In the genomic region with DNA sequence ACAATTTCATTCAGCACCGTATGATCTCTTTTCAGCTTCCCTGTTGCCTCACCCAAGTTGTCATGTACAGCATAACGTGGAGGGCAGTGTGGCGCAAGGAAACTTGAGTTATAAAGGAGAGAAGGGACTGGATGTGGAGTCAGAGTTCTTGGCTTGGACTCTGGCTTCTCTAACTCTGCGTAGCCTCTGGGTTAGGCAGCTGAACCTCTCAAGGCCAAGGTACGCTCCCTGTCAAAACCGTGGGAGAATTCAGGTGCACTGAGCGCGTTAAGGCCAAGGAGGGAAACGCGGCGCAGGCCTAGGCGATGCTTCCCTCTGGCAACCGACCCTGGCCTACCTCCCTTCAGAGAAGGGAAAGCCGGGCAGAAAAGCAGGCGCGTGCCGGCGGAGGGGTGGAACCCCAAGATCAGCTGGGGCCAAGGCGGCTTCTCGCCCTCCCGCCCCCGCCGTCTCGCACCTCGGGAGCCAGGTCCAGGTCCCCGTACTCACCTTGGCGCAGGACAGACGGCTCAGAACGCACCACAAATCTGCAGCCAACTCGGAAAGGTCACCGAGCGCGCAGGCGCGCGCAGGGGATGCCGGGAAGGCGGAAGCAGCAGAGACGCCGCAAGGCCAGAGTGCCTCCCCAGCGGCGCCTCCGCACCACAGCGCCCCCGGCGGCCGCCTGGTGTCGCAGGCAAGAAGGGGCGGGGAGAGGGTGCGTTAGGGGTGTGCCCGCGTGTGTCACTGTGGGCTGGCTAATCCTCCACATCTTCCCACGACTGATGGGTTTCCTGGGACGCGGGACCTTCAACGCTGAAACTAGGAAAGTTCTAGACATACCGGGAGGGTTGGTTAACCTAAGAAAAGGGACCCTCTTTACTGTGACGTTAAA, we compare ENCODE assay signal across 8 cellular contexts. TPM values are rescaled to one million over a fixed set of nuclear protein-coding genes. Genes with fewer than 3 reads are reported as not detected.
DNase-seq lines count a peak whose midpoint lies in the region; ATAC-seq, FAIRE-seq and TF ChIP-seq lines count a peak whose summit lies in the region.

No MANE protein-coding gene starts in this region.

- no peaks in the 10 kb centered on the region for H3K9me3 ChIP-seq in kidney (ENCODE audit: control insufficient read depth in 1 of 2, low read length in 2 of 2)

- H3K27ac ChIP-seq in kidney (ENCODE audit: low read depth in 2 of 2, low read length in 2 of 2): peak overlapping the region; percentile 57 to 68

- no peak for FAIRE-seq in kidney (lab: Jason Lieb, UNC)

- peak; percentile 85 for ATAC-seq in GM19035 (IDR thresholded peaks at IDR 0.05; ENCODE audit: unreplicated experiment)
- ATAC-seq in HG03342 (IDR thresholded peaks at IDR 0.05; ENCODE audit: unreplicated experiment): peak; percentile 92
- peak; percentile 99 for ATAC-seq in activated CD4-positive, CD25-positive, alpha-beta regulatory T cell treated with anti-CD3 and anti-CD28 coated beads, Interleukin-2, amount 50 U/mL, for 24 hours

- intact Hi-C loops in kidney (cut with DNase I): no loop called here

- DNase-seq in Ammon's horn (ENCODE audit: low spot score) (peak; percentile 91), NCI-H345 treated with DMSO at 0.1 percent for 48 hours (lab: John Stamatoyannopoulos, UW; ENCODE audit: unreplicated experiment) (peak; percentile 92), cerebellar nuclear complex (lab: John Stamatoyannopoulos, UW) (peak; percentile 19 to 61), kidney (peak; percentile 97)
- DNase-seq in stimulated activated CD4-positive, alpha-beta T cell treated with anti-CD3 and anti-CD28 coated beads, Interleukin-15, amount 100 ng/mL, for 1 hour (ENCODE audit: low read depth in 1 of 2, low spot score in 1 of 2): peak; percentile 91 to 94

- H3K4me1 ChIP-seq in kidney (ENCODE audit: control insufficient read depth in 1 of 2, insufficient read depth in 1 of 2, low read depth in 1 of 2, low read length in 2 of 2): peaks cover 0 to 5% of the 10 kb centered on the region in 2 donors

- TF ChIP-seq CTCF in kidney (IDR thresholded peaks at IDR 0.05; ENCODE audit: borderline replicate concordance, extremely low read depth, insufficient read depth): peak; percentile 94

- H3K9ac ChIP-seq in kidney (ENCODE audit: low read length in 2 of 2): peak overlapping the region; percentile 89 to 98

- peak overlapping the region; percentile 95 to 97 for H3K4me3 ChIP-seq in kidney (ENCODE audit: low read length in 2 of 2)

- H3K36me3 ChIP-seq in kidney (ENCODE audit: control insufficient read depth in 1 of 2, insufficient read depth in 2 of 2, low read length in 2 of 2): peaks cover 0 to 4% of the 10 kb centered on the region in 2 donors

RNA-seq across cellular contexts. Expression of gene TDRD9, which starts 7.0 kb away (rescaled TPM):
- total RNA-seq in kidney: 6.6 TPM
- 1.6 TPM for polyA plus RNA-seq in kidney (ENCODE audit: insufficient read depth, low read depth, low replicate concordance)

RNA-seq across cellular contexts. Expression of gene RD3L, which starts 21.1 kb away (rescaled TPM):
- not detected for total RNA-seq in kidney
- polyA plus RNA-seq in kidney (ENCODE audit: insufficient read depth, low read depth, low replicate concordance): not detected

Comparison
In these comparisons a context has a peak if more than half of its experiments do, and no peak if none do; other contexts are left out.
1. Peak in every context shown above with its lines: DNase-seq, ATAC-seq, H3K4me3 ChIP-seq and H3K27ac ChIP-seq.
2. DNase-seq: peak in every context shown above with its lines; median percentile 97 in kidney; 92 in stimulated activated CD4-positive, alpha-beta T cell treated with anti-CD3 and anti-CD28 coated beads, Interleukin-15, amount 100 ng/mL, for 1 hour; 92 in NCI-H345 treated with DMSO at 0.1 percent for 48 hours; 91 in Ammon's horn; 40 in cerebellar nuclear complex.